12 cellular contexts compared by ENCODE assay signal in the genomic region with DNA sequence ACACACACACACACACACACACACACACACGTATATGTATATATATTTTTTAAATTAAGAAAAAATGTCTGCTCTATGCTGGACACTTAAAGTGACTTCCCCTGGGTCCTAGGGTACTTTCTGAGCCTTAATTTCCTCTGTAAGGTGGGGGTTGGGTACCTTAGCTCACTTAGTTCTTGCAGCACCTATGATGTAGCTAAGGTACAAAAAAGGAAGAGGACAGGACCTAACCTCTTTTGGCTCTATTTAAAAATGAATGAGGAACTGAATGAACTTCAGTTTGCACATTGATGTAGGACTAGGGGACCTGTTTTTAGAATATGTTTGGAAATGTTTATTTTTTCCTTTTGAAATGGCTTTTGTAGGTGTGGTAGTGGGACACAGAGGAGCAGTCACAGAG. TPM values are rescaled to one million over a fixed set of nuclear protein-coding genes. Genes with fewer than 3 reads are reported as not detected.
A peak's percentile ranks its signal among the peaks of the same experiment; 100 is the strongest.
DNase-seq lines count a peak whose midpoint lies in the region; ATAC-seq and TF ChIP-seq lines count a peak whose summit lies in the region.
"Had no signal": no experiment of that assay in that cellular context is flagged by ENCODE, and none has a peak within 500 bp of the region (broad histone marks: within the 10 kb centered on the region; RNA-seq: fewer than 3 reads in every experiment).

No MANE protein-coding gene starts in this region.

- H3K9ac ChIP-seq in mammary epithelial cell (ENCODE audit: insufficient read depth, low read length) (no peak overlapping the region), SU-DHL-6 (ENCODE audit: low read length) (no peak overlapping the region)

- H3K36me3 Mint-ChIP-seq in MCF 10A (ENCODE audit: insufficient read depth, unreplicated experiment): peaks cover 32% of the 10 kb centered on the region
- peaks cover 11% of the 10 kb centered on the region for H3K36me3 Mint-ChIP-seq in type B pancreatic cell

- H3K27me3 Mint-ChIP-seq in MCF 10A (ENCODE audit: insufficient read depth, unreplicated experiment): no peaks in the 10 kb centered on the region
- H3K27me3 Mint-ChIP-seq in type B pancreatic cell: no peaks in the 10 kb centered on the region

- DNase-seq in MCF 10A (ENCODE audit: unreplicated experiment) (no peak), mammary epithelial cell (no peak), hepatocyte (ENCODE audit: low spot score) (no peak), type B pancreatic cell (ENCODE audit: extremely low spot score, unreplicated experiment) (no peak)
- no peak for DNase-seq in stimulated activated CD8-positive, alpha-beta memory T cell treated with anti-CD3 and anti-CD28 coated beads, Interleukin-4, amount 100 ng/mL, for 48 hours
- DNase-seq: colonic mucosa, H7, MM.1S, NCI-H2171 treated with DMSO at 0.1 percent for 48 hours had no signal

- H3K4me3 ChIP-seq in mammary epithelial cell (replicated peaks in 1 of 3; ENCODE audit: insufficient read depth in 1 of 3, low read depth in 2 of 3, low read length in 3 of 3) (no peak overlapping the region), SU-DHL-6 (ENCODE audit: insufficient read depth, low read length, poor library complexity, severe bottlenecking) (no peak overlapping the region), hepatocyte (no peak overlapping the region)
- H3K4me3 ChIP-seq: colonic mucosa had no signal

- H3K9me3 Mint-ChIP-seq in MCF 10A (ENCODE audit: unreplicated experiment) (no peaks in the 10 kb centered on the region), type B pancreatic cell (no peaks in the 10 kb centered on the region)

- TF ChIP-seq CTCF in MCF 10A (IDR thresholded peaks at IDR 0.05; ENCODE audit: unreplicated experiment) (no peak), mammary epithelial cell (conservative IDR thresholded peaks at IDR 0.05 in 1 of 2, IDR thresholded peaks at IDR 0.05 in 1 of 2; ENCODE audit: extremely low read depth in 1 of 2, insufficient read depth in 1 of 2, low read depth in 1 of 2, low read length in 2 of 2) (no peak), SU-DHL-6 (IDR thresholded peaks at IDR 0.05; ENCODE audit: insufficient read depth, low read length, poor library complexity, severe bottlenecking) (no peak), hepatocyte (IDR thresholded peaks at IDR 0.05; ENCODE audit: poor library complexity) (no peak), type B pancreatic cell (conservative IDR thresholded peaks at IDR 0.05) (no peak)

- H3K4me2 ChIP-seq in mammary epithelial cell (ENCODE audit: insufficient read depth, low read depth, low read length) (no peak overlapping the region), SU-DHL-6 (ENCODE audit: low read depth, low read length, poor library complexity, severe bottlenecking) (peak overlapping the region; percentile 7), hepatocyte (peak overlapping the region; percentile 60)

- H3K4me3 Mint-ChIP-seq in MCF 10A (ENCODE audit: unreplicated experiment) (no peak overlapping the region), type B pancreatic cell (peak overlapping the region; percentile 71)

- H3K79me2 ChIP-seq in mammary epithelial cell (ENCODE audit: insufficient read depth, low read length) (peaks cover 98% of the 10 kb centered on the region), SU-DHL-6 (ENCODE audit: insufficient read depth, low read length) (peaks cover 98% of the 10 kb centered on the region), hepatocyte (peaks cover 100% of the 10 kb centered on the region)

- WGBS in mammary epithelial cell (ENCODE audit: low coverage, missing lambda C conversion rate): no CpG with 5 or more reads among the region's 1 CpG
- 54% methylated on average over 1 of the region's 1 CpG for WGBS in hepatocyte (ENCODE audit: low lambda C conversion rate, missing lambda C conversion rate)

- H3K9me2 ChIP-seq in SU-DHL-6 (replicated peaks; ENCODE audit: insufficient read depth, low read length): no peaks in the 10 kb centered on the region
- no peaks in the 10 kb centered on the region for H3K9me2 ChIP-seq in hepatocyte (replicated peaks; ENCODE audit: insufficient read depth)

- H4K20me1 ChIP-seq in mammary epithelial cell (ENCODE audit: insufficient read depth, low read length): no peaks in the 10 kb centered on the region
- H4K20me1 ChIP-seq in SU-DHL-6 (ENCODE audit: low read depth, low read length): peaks cover 7% of the 10 kb centered on the region
- H4K20me1 ChIP-seq in hepatocyte (ENCODE audit: insufficient read depth, poor library complexity, severe bottlenecking): peaks cover 85% of the 10 kb centered on the region

- CTCF ChIA-PET in MCF 10A (lab: Yijun Ruan, JAX): interaction anchor here (0.9 to 3.6 kb wide), 2 partner anchors 44 to 147 kb away, joined by 3 to 14 read pairs; a partner anchor contains a TSS
- CTCF ChIA-PET in mammary epithelial cell (lab: Charles Lee; ENCODE audit: low non-redundant PET): no interaction called here

- in situ Hi-C loops in mammary epithelial cell (cut with MboI; ENCODE audit: low sequenced_read_pairs in 2 of 2): no loop called here

- H3F3A ChIP-seq in SU-DHL-6 (ENCODE audit: insufficient read depth): peaks cover 9% of the 10 kb centered on the region; the same call in 1 of the 2 replicates

- BruUV-seq in MCF 10A (replicated peaks; lab: Mats Ljungman, UMichigan) (no TSS peak), mammary epithelial cell (replicated peaks; lab: Mats Ljungman, UMichigan) (no TSS peak)

- ATAC-seq in GM19035 (IDR thresholded peaks at IDR 0.05; ENCODE audit: unreplicated experiment) (no peak), HG03571 (IDR thresholded peaks at IDR 0.05; ENCODE audit: unreplicated experiment) (no peak)

- H3K9me3 ChIP-seq in mammary epithelial cell (replicated peaks; ENCODE audit: insufficient read depth, low read length) (no peaks in the 10 kb centered on the region), SU-DHL-6 (ENCODE audit: insufficient read depth, low read length) (no peaks in the 10 kb centered on the region), hepatocyte (ENCODE audit: low read depth) (no peaks in the 10 kb centered on the region)
- H3K9me3 ChIP-seq: colonic mucosa had no signal

- H3K4me1 Mint-ChIP-seq in MCF 10A (ENCODE audit: insufficient read depth, unreplicated experiment) (peaks cover 56% of the 10 kb centered on the region), type B pancreatic cell (ENCODE audit: unreplicated experiment) (peaks cover 49% of the 10 kb centered on the region)

- dilution Hi-C loops in mammary epithelial cell (cut with HindIII; ENCODE audit: low sequenced_read_pairs): loop anchor here (5.0 kb wide), 1 partner anchor 88 kb away; no protein-coding TSS in a partner anchor

- intact Hi-C loops in MCF 10A (cut with micrococcal nuclease) (no loop called here), mammary epithelial cell (cut with micrococcal nuclease) (no loop called here)

- H3K27me3 ChIP-seq in mammary epithelial cell (ENCODE audit: insufficient read depth, low read length) (no peaks in the 10 kb centered on the region), SU-DHL-6 (ENCODE audit: low read length) (no peaks in the 10 kb centered on the region), hepatocyte (no peaks in the 10 kb centered on the region)
- H3K27me3 ChIP-seq: colonic mucosa had no signal

- peaks cover 56% of the 10 kb centered on the region for H3K4me1 ChIP-seq in mammary epithelial cell (ENCODE audit: insufficient read depth, low read length)
- H3K4me1 ChIP-seq in hepatocyte (ENCODE audit: insufficient read depth): peaks cover 88% of the 10 kb centered on the region

- POLR2A ChIA-PET in MCF 10A (lab: Yijun Ruan, JAX): interaction anchor here (1.0 to 7.6 kb wide), 3 partner anchors 11 to 145 kb away, joined by 3 to 98 read pairs (median 27); a partner anchor contains a TSS

- H3K27ac ChIP-seq in mammary epithelial cell (ENCODE audit: insufficient read depth, low read depth, low read length): no peak overlapping the region
- peak overlapping the region; percentile 5 for H3K27ac ChIP-seq in SU-DHL-6 (ENCODE audit: low read depth, low read length)
- H3K27ac ChIP-seq in hepatocyte: peak overlapping the region; percentile 92

- H3K36me3 ChIP-seq in mammary epithelial cell (ENCODE audit: insufficient read depth, low read length): peaks cover 9% of the 10 kb centered on the region
- peaks cover 17% of the 10 kb centered on the region for H3K36me3 ChIP-seq in SU-DHL-6 (ENCODE audit: low read length)
- no peaks in the 10 kb centered on the region for H3K36me3 ChIP-seq in hepatocyte (replicated peaks; ENCODE audit: insufficient read depth, low read depth)
- H3K36me3 ChIP-seq: colonic mucosa had no signal

- H3K27ac Mint-ChIP-seq in MCF 10A (ENCODE audit: low read depth, unreplicated experiment) (peak overlapping the region; percentile 49), type B pancreatic cell (peak overlapping the region; percentile 95)

- H2AFZ ChIP-seq in mammary epithelial cell (ENCODE audit: low read depth, low read length) (no peak overlapping the region), SU-DHL-6 (ENCODE audit: low read depth, low read length, severe bottlenecking) (no peak overlapping the region), hepatocyte (no peak overlapping the region)

RNA-seq across cellular contexts. Expression of a gene that starts 11.1 kb away (rescaled TPM):
- total RNA-seq in MCF 10A (2022): 88.4 and 104 TPM in 2 replicates
- total RNA-seq in mammary epithelial cell: 100 to 1,000 TPM; 100 to 131 TPM
- polyA plus RNA-seq in mammary epithelial cell: 61.6 TPM
- polyA minus RNA-seq in mammary epithelial cell: 220 TPM
- 109 and 114 TPM in 2 replicates for total RNA-seq in hepatocyte
- polyA plus RNA-seq in hepatocyte: 96.3 and 113 TPM in 2 replicates
- total RNA-seq in type B pancreatic cell (ENCODE audit: low replicate concordance): 110 and 119 TPM in 2 replicates

RNA-seq across cellular contexts. Expression of a gene that starts 43.6 kb away (rescaled TPM):
- total RNA-seq in MCF 10A (2022) (4.0 and 4.3 TPM in 2 replicates), mammary epithelial cell (10 to 100 TPM in 1 of 2 donors, 1 to 10 TPM in 1; 9.4 to 10.5 TPM), hepatocyte (7.2 and 9.2 TPM in 2 replicates), type B pancreatic cell (ENCODE audit: low replicate concordance) (13.2 and 19.6 TPM in 2 replicates)
- polyA plus RNA-seq in mammary epithelial cell (7.3 TPM), hepatocyte (4.1 and 7.4 TPM in 2 replicates)
- polyA minus RNA-seq in mammary epithelial cell: 3.7 TPM
